In genomic region chrX:130715299-130715698, GRCh38 we compare ENCODE assay signal across 29 cellular contexts.
DNase-seq lines count a peak whose midpoint lies in the region; ATAC-seq, FAIRE-seq and TF ChIP-seq lines count a peak whose summit lies in the region.
"Had no signal": no experiment of that assay in that cellular context is flagged by ENCODE, and none has a peak within 500 bp of the region (broad histone marks: within the 10 kb centered on the region; RNA-seq: fewer than 3 reads in every experiment).

No MANE protein-coding gene starts in this region.

- H3K4me1 Mint-ChIP-seq in activated T-cell treated with anti-CD3 and anti-CD28 coated beads, Interleukin-2, amount 50 U/mL, for 72 hours (ENCODE audit: low read depth): no peaks in the 10 kb centered on the region
- H3K4me1 Mint-ChIP-seq: activated naive CD4-positive, alpha-beta T cell treated with anti-CD3 and anti-CD28 coated beads, Interleukin-2, amount 50 U/mL, for 24 hours had no signal

- H3K36me3 ChIP-seq in fibroblast of lung (ENCODE audit: control insufficient read depth, insufficient read depth, low read length) (no peaks in the 10 kb centered on the region), skeletal muscle tissue (ENCODE audit: control insufficient read depth in 3 of 3, insufficient read depth in 3 of 3, low read length in 3 of 3) (no peaks in the 10 kb centered on the region)
- H3K36me3 ChIP-seq: esophagus muscularis mucosa, HAP-1, spleen, thyroid gland had no signal

- no peak for ATAC-seq in activated T-cell treated with anti-CD3 and anti-CD28 coated beads, Interleukin-2, amount 50 U/mL, for 72 hours (replicated peaks in 1 of 2)
- no peak for ATAC-seq in GM18519 (IDR thresholded peaks at IDR 0.05; ENCODE audit: low FRiP score, unreplicated experiment)
- ATAC-seq: body of pancreas; left cardiac atrium; naive thymus-derived CD4-positive, alpha-beta T cell had no signal

- H3K27me3 Mint-ChIP-seq in activated T-cell treated with anti-CD3 and anti-CD28 coated beads, Interleukin-2, amount 50 U/mL, for 72 hours (ENCODE audit: low read depth): peaks cover 5% of the 10 kb centered on the region
- H3K27me3 Mint-ChIP-seq: activated naive CD4-positive, alpha-beta T cell treated with anti-CD3 and anti-CD28 coated beads, Interleukin-2, amount 50 U/mL, for 24 hours; naive thymus-derived CD4-positive, alpha-beta T cell; stimulated activated naive CD8-positive, alpha-beta T cell treated with anti-CD3 and anti-CD28 coated beads, Interleukin-15, Interleukin-2, amounts not matched to agents 100 ng/mL and 50 ng/mL, for 24 hours had no signal

- H3K4me3 Mint-ChIP-seq in activated T-cell treated with anti-CD3 and anti-CD28 coated beads, Interleukin-2, amount 50 U/mL, for 72 hours: no peak overlapping the region
- H3K4me3 Mint-ChIP-seq: activated naive CD4-positive, alpha-beta T cell treated with anti-CD3 and anti-CD28 coated beads, Interleukin-2, amount 50 U/mL, for 24 hours; naive thymus-derived CD4-positive, alpha-beta T cell; stimulated activated naive CD8-positive, alpha-beta T cell treated with anti-CD3 and anti-CD28 coated beads, Interleukin-15, Interleukin-2, amounts not matched to agents 100 ng/mL and 50 ng/mL, for 24 hours had no signal

- DNase-seq in activated T-cell treated with anti-CD3 and anti-CD28 coated beads, Interleukin-2, amount 50 U/mL, for 72 hours: no peak
- DNase-seq in activated T-cell treated with anti-CD3 and anti-CD28 coated beads, Interleukin-2, amount 50 U/mL, for 48 hours: no peak
- DNase-seq in RCC 7860 (ENCODE audit: low spot score): no peak
- DNase-seq in fibroblast of lung (ENCODE audit: low read depth in 2 of 2): peak; percentile 1 to 85
- no peak for DNase-seq in OCI-M2 (lab: John Stamatoyannopoulos, UW; ENCODE audit: unreplicated experiment)
- DNase-seq in DMS153 treated with DMSO at 0.1 percent for 48 hours (lab: John Stamatoyannopoulos, UW; ENCODE audit: unreplicated experiment): no peak
- DNase-seq: activated CD4-positive, CD25-positive, alpha-beta regulatory T cell treated with anti-CD3 and anti-CD28 coated beads, Interleukin-2, amount 50 U/mL, for 72 hours; activated CD8-positive, alpha-beta memory T cell treated with anti-CD3 and anti-CD28 coated beads for 24 hours; body of pancreas; DND-41; glutamatergic neuron; left cardiac atrium; mesenchymal stem cell; naive thymus-derived CD4-positive, alpha-beta T cell; NCI-H1694; retina; Right ventricle myocardium superior; spleen; stimulated activated CD4-positive, alpha-beta T cell treated with anti-CD3 and anti-CD28 coated beads, Interleukin-4, amount 100 ng/mL, for 4 hours; SW 1271; thyroid gland had no signal

- no peaks in the 10 kb centered on the region for H3K36me3 Mint-ChIP-seq in activated T-cell treated with anti-CD3 and anti-CD28 coated beads, Interleukin-2, amount 50 U/mL, for 72 hours (ENCODE audit: insufficient read depth in 2 of 2)

- H3K4me1 ChIP-seq in fibroblast of lung (ENCODE audit: control insufficient read depth, extremely low read depth, insufficient read depth, low read length) (no peaks in the 10 kb centered on the region), skeletal muscle tissue (ENCODE audit: control insufficient read depth in 3 of 3, insufficient read depth in 3 of 3, low read length in 3 of 3) (peaks cover 6 to 30% (median 10%) of the 10 kb centered on the region in 3 donors)
- H3K4me1 ChIP-seq: body of pancreas, esophagus muscularis mucosa, HAP-1, spleen, thyroid gland had no signal

- no peak for TF ChIP-seq CTCF in fibroblast of lung (conservative IDR thresholded peaks at IDR 0.05 in 1 of 2, IDR thresholded peaks at IDR 0.05 in 1 of 2; ENCODE audit: low read depth in 1 of 2, low read length in 2 of 2)

- no peak overlapping the region for H2AFZ ChIP-seq in fibroblast of lung (ENCODE audit: low read length)

- H3K4me2 ChIP-seq in fibroblast of lung (ENCODE audit: extremely low read depth, insufficient read depth, low read length): no peak overlapping the region

- H3K27ac Mint-ChIP-seq in activated T-cell treated with anti-CD3 and anti-CD28 coated beads, Interleukin-2, amount 50 U/mL, for 72 hours: peak overlapping the region; percentile 40
- H3K27ac Mint-ChIP-seq: activated naive CD4-positive, alpha-beta T cell treated with anti-CD3 and anti-CD28 coated beads, Interleukin-2, amount 50 U/mL, for 24 hours; naive thymus-derived CD4-positive, alpha-beta T cell; stimulated activated naive CD8-positive, alpha-beta T cell treated with anti-CD3 and anti-CD28 coated beads, Interleukin-15, Interleukin-2, amounts not matched to agents 100 ng/mL and 50 ng/mL, for 24 hours had no signal

- peak; percentile 74 for FAIRE-seq in RCC 7860 (lab: Jason Lieb, UNC)
- FAIRE-seq: colon had no signal

- H3K9ac ChIP-seq in fibroblast of lung (ENCODE audit: insufficient read depth, low read length) (no peak overlapping the region), skeletal muscle tissue (ENCODE audit: low read depth in 1 of 3, low read length in 3 of 3) (no peak overlapping the region)

- no peak overlapping the region for H3K27ac ChIP-seq in fibroblast of lung (ENCODE audit: insufficient read depth, low read length)
- peak overlapping the region; percentile 79 for H3K27ac ChIP-seq in skeletal muscle tissue (ENCODE audit: low read depth, low read length)
- H3K27ac ChIP-seq: 22Rv1, body of pancreas, esophagus muscularis mucosa, spleen, thyroid gland had no signal

- H3K9me3 Mint-ChIP-seq in activated T-cell treated with anti-CD3 and anti-CD28 coated beads, Interleukin-2, amount 50 U/mL, for 72 hours: peaks cover 0 to 2% of the 10 kb centered on the region in 2 donors
- H3K9me3 Mint-ChIP-seq: activated naive CD4-positive, alpha-beta T cell treated with anti-CD3 and anti-CD28 coated beads, Interleukin-2, amount 50 U/mL, for 24 hours; stimulated activated naive CD8-positive, alpha-beta T cell treated with anti-CD3 and anti-CD28 coated beads, Interleukin-15, Interleukin-2, amounts not matched to agents 100 ng/mL and 50 ng/mL, for 24 hours had no signal

- H4K20me1 ChIP-seq in fibroblast of lung (ENCODE audit: control insufficient read depth, extremely low read depth, insufficient read depth, low read length): no peaks in the 10 kb centered on the region

- H3K27me3 ChIP-seq in fibroblast of lung (ENCODE audit: control insufficient read depth, insufficient read depth, low read length) (no peaks in the 10 kb centered on the region), skeletal muscle tissue (ENCODE audit: control insufficient read depth in 3 of 3, insufficient read depth in 3 of 3, low read length in 3 of 3) (no peaks in the 10 kb centered on the region)
- H3K27me3 ChIP-seq: body of pancreas, esophagus muscularis mucosa, spleen, thyroid gland had no signal

- H3K79me2 ChIP-seq in fibroblast of lung (ENCODE audit: control insufficient read depth, insufficient read depth, low read length): no peaks in the 10 kb centered on the region

- no peak overlapping the region for H3K4me3 ChIP-seq in fibroblast of lung (replicated peaks in 1 of 4; ENCODE audit: control extremely low read depth in 1 of 4, insufficient read depth in 1 of 4, low read depth in 3 of 4, low read length in 4 of 4)
- no peak overlapping the region for H3K4me3 ChIP-seq in skeletal muscle tissue (ENCODE audit: low read length in 3 of 3)
- H3K4me3 ChIP-seq: body of pancreas, esophagus muscularis mucosa, HAP-1, spleen, thyroid gland had no signal

- H3K9me3 ChIP-seq in fibroblast of lung (ENCODE audit: control insufficient read depth, insufficient read depth, low read depth, low read length) (no peaks in the 10 kb centered on the region), skeletal muscle tissue (ENCODE audit: control insufficient read depth in 3 of 3, low read length in 3 of 3) (no peaks in the 10 kb centered on the region)
- H3K9me3 ChIP-seq: body of pancreas, esophagus muscularis mucosa, HAP-1, spleen, thyroid gland had no signal

Comparison
In these comparisons a context has a peak if more than half of its experiments do, and no peak if none do; other contexts are left out.
1. DNase-seq: peak in fibroblast of lung (2 of 2); none in activated T-cell treated with anti-CD3 and anti-CD28 coated beads, Interleukin-2, amount 50 U/mL, for 72 hours (0 of 2), activated T-cell treated with anti-CD3 and anti-CD28 coated beads, Interleukin-2, amount 50 U/mL, for 48 hours (0 of 2), RCC 7860 (single experiment), OCI-M2 (single experiment) and DMS153 treated with DMSO at 0.1 percent for 48 hours (single experiment).